Comparison of ENCODE assay signal across 17 cellular contexts in the genomic region with DNA sequence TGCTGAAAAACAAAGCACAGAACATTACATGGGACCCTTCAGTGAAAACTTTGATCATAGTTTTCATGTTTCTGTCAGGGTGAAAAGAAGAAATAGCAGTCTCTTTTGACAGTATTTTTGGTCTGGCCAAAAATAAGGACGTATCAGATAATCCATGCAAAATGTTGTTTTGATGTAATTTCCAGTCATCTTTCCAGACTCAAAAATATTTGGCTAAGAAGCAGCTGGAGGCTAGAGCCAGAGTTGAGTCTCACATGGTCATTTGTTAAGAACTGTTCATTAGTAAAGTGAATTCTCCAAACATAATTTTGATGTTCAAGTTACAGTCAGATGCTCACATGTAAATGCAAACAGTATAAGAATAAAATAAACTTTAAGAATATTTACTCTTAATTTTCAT.
DNase-seq lines count a peak whose midpoint lies in the region; ATAC-seq and TF ChIP-seq lines count a peak whose summit lies in the region.
"Had no signal": no experiment of that assay in that cellular context is flagged by ENCODE, and none has a peak within 500 bp of the region (broad histone marks: within the 10 kb centered on the region; RNA-seq: fewer than 3 reads in every experiment).

No MANE protein-coding gene starts in this region.

- H3K36me3 Mint-ChIP-seq in nephron (ENCODE audit: low read depth) = no peaks in the 10 kb centered on the region

- H3K4me1 Mint-ChIP-seq in nephron = peaks cover 32% of the 10 kb centered on the region
- H3K4me1 Mint-ChIP-seq: B cell; central memory CD8-positive, alpha-beta T cell had no signal

- H3K27me3 ChIP-seq in ascending aorta = no peaks in the 10 kb centered on the region
- no peaks in the 10 kb centered on the region for H3K27me3 ChIP-seq in tibial nerve
- H3K27me3 ChIP-seq: ovary had no signal

- 17 to 21% methylated on average over 1 of the region's 1 CpG for WGBS in tibial nerve, 2 donors

- no peak for TF ChIP-seq CTCF in ascending aorta (IDR thresholded peaks at IDR 0.05)
- TF ChIP-seq CTCF in nephron (IDR thresholded peaks at IDR 0.05; ENCODE audit: unreplicated experiment in 3 of 3) = no peak
- no peak for TF ChIP-seq CTCF in tibial nerve (IDR thresholded peaks at IDR 0.05)

- no peak overlapping the region for H3K4me3 Mint-ChIP-seq in nephron
- H3K4me3 Mint-ChIP-seq: activated T-cell treated with anti-CD3 and anti-CD28 coated beads, Interleukin-2, amount 50 U/mL, for 4 hours; B cell; central memory CD8-positive, alpha-beta T cell; stimulated activated naive B cell treated with anti-CD40 and anti-IgM and Interleukin-4, amounts not matched to agents 10 μg/mL and 1 μg/mL and 100 μg/mL, for 72 hours had no signal

- no peak for DNase-seq in ascending aorta (ENCODE audit: low spot score in 2 of 2)
- DNase-seq in fibroblast of gingiva (ENCODE audit: low read depth) = peak; percentile 19
- no peak for DNase-seq in tibial nerve (ENCODE audit: low spot score in 2 of 2)
- no peak for DNase-seq in 8988T
- DNase-seq in posterior vena cava (ENCODE audit: low spot score) = no peak
- DNase-seq: activated CD4-positive, alpha-beta T cell treated with anti-CD3 and anti-CD28 coated beads, Interleukin-2, amount 50 U/mL, for 48 hours; activated T-cell treated with anti-CD3 and anti-CD28 coated beads, Interleukin-2, amount 50 U/mL, for 4 hours; GDM1; Kasumi-1; midbrain; NCI-H2171 treated with DMSO at 0.1 percent for 48 hours; ovary; stimulated activated naive B cell treated with anti-CD40 and anti-IgM and Interleukin-4, amounts not matched to agents 10 μg/mL and 1 μg/mL and 100 μg/mL, for 72 hours had no signal

- H3K4me1 ChIP-seq in ascending aorta = peaks cover 13 to 26% of the 10 kb centered on the region in 2 donors
- peaks cover 0 to 27% (median 5%) of the 10 kb centered on the region in 4 donors for H3K4me1 ChIP-seq in tibial nerve

- ATAC-seq in HG03520 (IDR thresholded peaks at IDR 0.05; ENCODE audit: unreplicated experiment) = no peak
- ATAC-seq: activated T-cell treated with anti-CD3 and anti-CD28 coated beads, Interleukin-2, amount 50 U/mL, for 4 hours; stimulated activated naive B cell treated with anti-CD40 and anti-IgM and Interleukin-4, amounts not matched to agents 10 μg/mL and 1 μg/mL and 100 μg/mL, for 72 hours had no signal

- TF ChIP-seq EP300 in tibial nerve (IDR thresholded peaks at IDR 0.05) = no peak

- intact Hi-C loops in ascending aorta (cut with DNase I) = loop anchor here (10.0 kb wide), 1 partner anchor 1111 kb away; no protein-coding TSS in a partner anchor
- intact Hi-C loops in posterior vena cava (cut with DNase I) = no loop called here

- no peaks in the 10 kb centered on the region for H3K27me3 Mint-ChIP-seq in nephron (ENCODE audit: low read depth)

- H3K27ac ChIP-seq in ascending aorta = peak overlapping the region; percentile 80 to 85
- peak overlapping the region in 3 of 4 donors; percentile 10 to 77 (median 74) for H3K27ac ChIP-seq in tibial nerve
- H3K27ac ChIP-seq: ovary had no signal

- H3K4me3 ChIP-seq in ascending aorta (no peak overlapping the region), tibial nerve (no peak overlapping the region)
- H3K4me3 ChIP-seq: ovary had no signal

- peaks cover 5% of the 10 kb centered on the region for H3K9me3 Mint-ChIP-seq in nephron
- H3K9me3 Mint-ChIP-seq: activated T-cell treated with anti-CD3 and anti-CD28 coated beads, Interleukin-2, amount 50 U/mL, for 4 hours; central memory CD8-positive, alpha-beta T cell had no signal

- H3K9me3 ChIP-seq in ascending aorta (no peaks in the 10 kb centered on the region), tibial nerve (no peaks in the 10 kb centered on the region)
- H3K9me3 ChIP-seq: ovary had no signal

- peak overlapping the region in 2 of 3 experiments; percentile 92 for H3K27ac Mint-ChIP-seq in nephron
- H3K27ac Mint-ChIP-seq: B cell; stimulated activated naive B cell treated with anti-CD40 and anti-IgM and Interleukin-4, amounts not matched to agents 10 μg/mL and 1 μg/mL and 100 μg/mL, for 72 hours had no signal

- H3K36me3 ChIP-seq in ascending aorta = no peaks in the 10 kb centered on the region
- no peaks in the 10 kb centered on the region for H3K36me3 ChIP-seq in tibial nerve
- H3K36me3 ChIP-seq: ovary had no signal

- TF ChIP-seq POLR2A in tibial nerve (IDR thresholded peaks at IDR 0.05) = no peak
